In the genomic region with DNA sequence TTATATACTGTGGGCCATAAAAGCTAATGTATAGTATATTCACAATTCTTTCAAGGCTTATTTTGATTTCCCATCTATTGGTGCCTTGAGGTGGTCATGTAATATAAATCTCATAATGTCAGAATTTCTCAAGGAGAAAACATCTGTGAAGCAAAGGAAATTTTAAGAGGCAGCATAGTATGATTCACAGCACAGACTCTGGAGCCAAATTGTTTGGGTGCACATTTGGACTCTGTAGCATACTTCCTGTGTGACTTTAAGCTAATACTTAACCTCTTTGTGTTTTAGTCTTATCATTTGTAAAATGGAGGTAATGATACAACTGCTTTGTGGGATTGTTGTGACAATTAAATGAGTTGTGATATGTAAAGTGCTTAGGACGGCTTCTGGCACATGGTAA, we compare ENCODE assay signal across 33 cellular contexts.
DNase-seq lines count a peak whose midpoint lies in the region; ATAC-seq, FAIRE-seq and TF ChIP-seq lines count a peak whose summit lies in the region.
"Had no signal": no experiment of that assay in that cellular context is flagged by ENCODE, and none has a peak within 500 bp of the region (broad histone marks: within the 10 kb centered on the region; RNA-seq: fewer than 3 reads in every experiment).

No MANE protein-coding gene starts in this region.

- no peaks in the 10 kb centered on the region for H4K20me1 ChIP-seq in astrocyte (ENCODE audit: insufficient read depth, low read length)

- H2BK15ac ChIP-seq in mesenchymal stem cell (ENCODE audit: low read depth, poor library complexity, severe bottlenecking), result no peak overlapping the region

- H3K36me3 ChIP-seq in astrocyte (ENCODE audit: insufficient read depth, low read length) (peaks cover 4% of the 10 kb centered on the region), mesenchymal stem cell (ENCODE audit: control insufficient read depth in 1 of 2, insufficient read depth in 2 of 2, low read depth in 1 of 2, low read length in 2 of 2) (peaks cover 20 to 54% of the 10 kb centered on the region in 2 experiments)

- H3K4me1 ChIP-seq in astrocyte (ENCODE audit: insufficient read depth, low read length) (no peaks in the 10 kb centered on the region), mesenchymal stem cell (ENCODE audit: control insufficient read depth, insufficient read depth, low read depth, low read length) (no peaks in the 10 kb centered on the region)
- H3K4me1 ChIP-seq: gastrocnemius medialis, left lung, psoas muscle, thyroid gland, vagina had no signal

- H3K79me2 ChIP-seq in astrocyte (ENCODE audit: insufficient read depth, low read length), result no peaks in the 10 kb centered on the region

- DNase-seq in ACHN (peak; percentile 0), GM12891 (ENCODE audit: insufficient read length, low spot score) (no peak), astrocyte (ENCODE audit: low read depth) (peak; percentile 54), fibroblast of the aortic adventitia (ENCODE audit: low read depth) (peak; percentile 42), DMS53 treated with DMSO at 0.1 percent for 48 hours (lab: John Stamatoyannopoulos, UW; ENCODE audit: unreplicated experiment) (no peak), omental fat pad (ENCODE audit: low spot score) (no peak), mesenchymal stem cell (no peak)
- no peak for DNase-seq in activated CD8-positive, alpha-beta memory T cell treated with anti-CD3 and anti-CD28 coated beads, Interleukin-2, amount 50 U/mL, for 4 hours
- DNase-seq: activated CD4-positive, alpha-beta T cell treated with anti-CD3 and anti-CD28 coated beads, Interleukin-2, amount 10 ng/mL, durations not matched to agents 24 days and 14 days; activated naive CD8-positive, alpha-beta T cell treated with anti-CD3 and anti-CD28 coated beads, Interleukin-2, amount 50 U/mL, for 24 hours; activated T-cell treated with anti-CD3 and anti-CD28 coated beads, Interleukin-2, amount 50 U/mL, for 24 hours; brain microvascular endothelial cell; DMS53; gastrocnemius medialis; GF-D8; hippocampal formation; immature natural killer cell; left lung; mesendoderm; NCI-H1105 treated with DMSO at 0.1 percent for 48 hours; NCI-H2029 treated with DMSO at 0.1 percent for 48 hours; NCI-H526; psoas muscle; SHP77; stimulated activated naive CD8-positive, alpha-beta T cell treated with anti-CD3 and anti-CD28 coated beads, Interleukin-15, Interleukin-2, amounts not matched to agents 100 U/mL and 50 U/mL, for 24 hours; thyroid gland; WERI-Rb-1 had no signal

- no peak for TF ChIP-seq CTCF in astrocyte (IDR thresholded peaks at IDR 0.05; ENCODE audit: insufficient read depth, low read depth, low read length)
- TF ChIP-seq CTCF in fibroblast of the aortic adventitia (IDR thresholded peaks at IDR 0.05; ENCODE audit: insufficient read depth, low read length), result no peak
- TF ChIP-seq CTCF in omental fat pad (IDR thresholded peaks at IDR 0.05), result no peak

- H2AFZ ChIP-seq in astrocyte (ENCODE audit: low read depth, low read length) (no peak overlapping the region), mesenchymal stem cell (ENCODE audit: low read depth, low read length) (no peak overlapping the region)
- H2AFZ ChIP-seq: GM23338 had no signal

- no peak overlapping the region for H2BK120ac ChIP-seq in mesenchymal stem cell (ENCODE audit: low read depth, low read length)

- H3K27ac Mint-ChIP-seq in astrocyte (ENCODE audit: unreplicated experiment), result no peak overlapping the region
- H3K27ac Mint-ChIP-seq: activated CD4-positive, alpha-beta T cell treated with anti-CD3 and anti-CD28 coated beads, Interleukin-2, amount 10 ng/mL, durations not matched to agents 24 days and 14 days; activated naive CD8-positive, alpha-beta T cell treated with anti-CD3 and anti-CD28 coated beads, Interleukin-2, amount 50 U/mL, for 24 hours; activated T-cell treated with anti-CD3 and anti-CD28 coated beads, Interleukin-2, amount 50 U/mL, for 24 hours; B cell; GM23338; IgD-negative memory B cell had no signal

- H3K79me1 ChIP-seq in mesenchymal stem cell (replicated peaks; ENCODE audit: low read length, poor library complexity, severe bottlenecking), result peaks cover 22% of the 10 kb centered on the region

- no peaks in the 10 kb centered on the region for H3K27me3 ChIP-seq in astrocyte (ENCODE audit: insufficient read depth, low read length)
- H3K27me3 ChIP-seq in mesenchymal stem cell (ENCODE audit: control insufficient read depth in 1 of 2, insufficient read depth in 1 of 2, low read length in 2 of 2), result no peaks in the 10 kb centered on the region
- H3K27me3 ChIP-seq: brain microvascular endothelial cell, gastrocnemius medialis, left lung, neutrophil, thyroid gland, vagina had no signal

- H3K18ac ChIP-seq in mesenchymal stem cell (ENCODE audit: low read depth in 1 of 2, low read length in 2 of 2), result no peak overlapping the region

- H3K4me2 ChIP-seq in astrocyte (ENCODE audit: low read length) (no peak overlapping the region), mesenchymal stem cell (ENCODE audit: low read length, poor library complexity, severe bottlenecking) (no peak overlapping the region)
- H3K4me2 ChIP-seq: GM23338 had no signal

- in situ Hi-C loops in ACHN (cut with HindIII; ENCODE audit: low pct_ligation_motif_present, low pct_unique_long_range_greater_than_20kb, low sequenced_read_pairs), result no loop called here

- H3K27me3 Mint-ChIP-seq in astrocyte (ENCODE audit: low read depth, unreplicated experiment), result no peaks in the 10 kb centered on the region
- H3K27me3 Mint-ChIP-seq: activated CD4-positive, alpha-beta T cell treated with anti-CD3 and anti-CD28 coated beads, Interleukin-2, amount 10 ng/mL, durations not matched to agents 24 days and 14 days; activated naive CD8-positive, alpha-beta T cell treated with anti-CD3 and anti-CD28 coated beads, Interleukin-2, amount 50 U/mL, for 24 hours; activated T-cell treated with anti-CD3 and anti-CD28 coated beads, Interleukin-2, amount 50 U/mL, for 24 hours; B cell; IgD-negative memory B cell had no signal

- no peak overlapping the region for H4K91ac ChIP-seq in mesenchymal stem cell (ENCODE audit: low read length)

- H3K27ac ChIP-seq in astrocyte (ENCODE audit: low read depth, low read length) (no peak overlapping the region), mesenchymal stem cell (ENCODE audit: low read length, poor library complexity, severe bottlenecking) (no peak overlapping the region)
- H3K27ac ChIP-seq: 22Rv1, brain microvascular endothelial cell, gastrocnemius medialis, left lung, neutrophil, psoas muscle, thyroid gland, vagina, WERI-Rb-1 had no signal

- 75% methylated on average over 1 of the region's 1 CpG for WGBS in mesenchymal stem cell

- ATAC-seq in omental fat pad (ENCODE audit: low FRiP score), result no peak
- ATAC-seq: activated naive CD8-positive, alpha-beta T cell treated with anti-CD3 and anti-CD28 coated beads, Interleukin-2, amount 50 U/mL, for 24 hours; gastrocnemius medialis; GM23338; left lung; psoas muscle; stimulated activated naive CD8-positive, alpha-beta T cell treated with anti-CD3 and anti-CD28 coated beads, Interleukin-15, Interleukin-2, amounts not matched to agents 100 U/mL and 50 U/mL, for 24 hours had no signal

- H3K36me3 Mint-ChIP-seq in astrocyte (ENCODE audit: low read depth, unreplicated experiment), result peaks cover 4% of the 10 kb centered on the region

- H3K23ac ChIP-seq in mesenchymal stem cell (ENCODE audit: low read length in 2 of 2), result no peak overlapping the region

- no peak overlapping the region for H4K8ac ChIP-seq in mesenchymal stem cell (ENCODE audit: low read length)

- H3K9me3 ChIP-seq in astrocyte (ENCODE audit: insufficient read depth, low read depth, low read length), result no peaks in the 10 kb centered on the region
- no peaks in the 10 kb centered on the region for H3K9me3 ChIP-seq in mesenchymal stem cell (ENCODE audit: control insufficient read depth, low read length)
- H3K9me3 ChIP-seq: gastrocnemius medialis, left lung, neutrophil, psoas muscle, thyroid gland, vagina had no signal

- H3K4me3 ChIP-seq in astrocyte (ENCODE audit: insufficient read depth, low read depth, low read length) (no peak overlapping the region), fibroblast of the aortic adventitia (ENCODE audit: low read depth, low read length) (no peak overlapping the region), mesenchymal stem cell (ENCODE audit: insufficient read depth in 1 of 2, low read depth in 1 of 2, low read length in 2 of 2) (no peak overlapping the region)
- H3K4me3 ChIP-seq: gastrocnemius medialis, GM23338, left lung, psoas muscle, thyroid gland, vagina had no signal

- TF ChIP-seq POLR2A in GM12891 (IDR thresholded peaks at IDR 0.05; ENCODE audit: low read depth, low read length), result no peak

- H3K9ac ChIP-seq in astrocyte (ENCODE audit: low read length) (no peak overlapping the region), mesenchymal stem cell (ENCODE audit: low read length) (no peak overlapping the region)

- FAIRE-seq in GM12891 (lab: Jason Lieb, UNC), result peak; percentile 16
- no peak for FAIRE-seq in astrocyte (lab: Jason Lieb, UNC)

- H3K9me3 Mint-ChIP-seq in astrocyte (ENCODE audit: unreplicated experiment), result no peaks in the 10 kb centered on the region
- H3K9me3 Mint-ChIP-seq: activated CD4-positive, alpha-beta T cell treated with anti-CD3 and anti-CD28 coated beads, Interleukin-2, amount 10 ng/mL, durations not matched to agents 24 days and 14 days; activated naive CD8-positive, alpha-beta T cell treated with anti-CD3 and anti-CD28 coated beads, Interleukin-2, amount 50 U/mL, for 24 hours; activated T-cell treated with anti-CD3 and anti-CD28 coated beads, Interleukin-2, amount 50 U/mL, for 24 hours; GM23338; IgD-negative memory B cell had no signal

- H2BK5ac ChIP-seq in mesenchymal stem cell (ENCODE audit: low read depth, low read length, poor library complexity, severe bottlenecking), result no peak overlapping the region

- H2BK12ac ChIP-seq in mesenchymal stem cell (ENCODE audit: low read length in 2 of 2), result no peak overlapping the region

- peaks cover 3% of the 10 kb centered on the region for H3K4me1 Mint-ChIP-seq in astrocyte (ENCODE audit: low read depth, unreplicated experiment)
- H3K4me1 Mint-ChIP-seq: activated CD4-positive, alpha-beta T cell treated with anti-CD3 and anti-CD28 coated beads, Interleukin-2, amount 10 ng/mL, durations not matched to agents 24 days and 14 days; activated naive CD8-positive, alpha-beta T cell treated with anti-CD3 and anti-CD28 coated beads, Interleukin-2, amount 50 U/mL, for 24 hours; B cell; GM23338 had no signal

- no peak overlapping the region for H3K14ac ChIP-seq in mesenchymal stem cell (ENCODE audit: low read length in 2 of 2)

- no peak overlapping the region for H3K4ac ChIP-seq in mesenchymal stem cell (ENCODE audit: low read depth in 1 of 2, low read length in 2 of 2)

- no peak overlapping the region for H3K4me3 Mint-ChIP-seq in astrocyte (ENCODE audit: unreplicated experiment)
- H3K4me3 Mint-ChIP-seq: activated CD4-positive, alpha-beta T cell treated with anti-CD3 and anti-CD28 coated beads, Interleukin-2, amount 10 ng/mL, durations not matched to agents 24 days and 14 days; activated naive CD8-positive, alpha-beta T cell treated with anti-CD3 and anti-CD28 coated beads, Interleukin-2, amount 50 U/mL, for 24 hours; activated T-cell treated with anti-CD3 and anti-CD28 coated beads, Interleukin-2, amount 50 U/mL, for 24 hours; B cell; GM23338; IgD-negative memory B cell; immature natural killer cell had no signal

- no peak overlapping the region for H2AK5ac ChIP-seq in mesenchymal stem cell (ENCODE audit: low read length, severe bottlenecking)

TF ChIP-seq in GM12891, 5 proteins besides CTCF, POLR2A, EP300 and RAD21 (continues in another document):
- TF ChIP-seq POU2F2 (IDR thresholded peaks at IDR 0.05; ENCODE audit: low read depth, low read length), result no peak

Comparison
In these comparisons a context has a peak if more than half of its experiments do, and no peak if none do; other contexts are left out.
1. DNase-seq: peak in ACHN (single experiment), astrocyte (single experiment) and fibroblast of the aortic adventitia (single experiment); none in GM12891 (single experiment), DMS53 treated with DMSO at 0.1 percent for 48 hours (single experiment), omental fat pad (single experiment), mesenchymal stem cell (single experiment) and activated CD8-positive, alpha-beta memory T cell treated with anti-CD3 and anti-CD28 coated beads, Interleukin-2, amount 50 U/mL, for 4 hours (single experiment).